ENCODE assay signal across 28 cellular contexts in genomic region chr2:140201572-140201971, GRCh38.
"Had no signal": no experiment of that assay in that cellular context is flagged by ENCODE, and none has a peak within 500 bp of the region (broad histone marks: within the 10 kb centered on the region; RNA-seq: fewer than 3 reads in every experiment).

No MANE protein-coding gene starts in this region.

- H3K27me3 Mint-ChIP-seq: stimulated activated memory B cell treated with anti-CD40 and anti-IgM and Interleukin-4, amounts not matched to agents 10 μg/mL and 1 μg/mL and 100 μg/mL, for 72 hours; stimulated activated naive B cell treated with anti-CD40 and anti-IgM and Interleukin-4, amounts not matched to agents 10 μg/mL and 1 μg/mL and 100 μg/mL, for 72 hours; stimulated activated naive CD8-positive, alpha-beta T cell treated with anti-CD3 and anti-CD28 coated beads, Interleukin-15, amount 100 ng/mL, for 72 hours; stimulated activated naive CD8-positive, alpha-beta T cell treated with anti-CD3 and anti-CD28 coated beads, Interleukin-15, Interleukin-2, amounts not matched to agents 100 ng/mL and 50 ng/mL, for 24 hours; type B pancreatic cell had no signal

- H3K27me3 ChIP-seq: stomach, suprapubic skin, testis, thyroid gland, tibial artery, tibial nerve, transverse colon, upper lobe of left lung, upper lobe of right lung, uterus, vagina had no signal

- H3K4me3 Mint-ChIP-seq: stimulated activated effector memory CD8-positive, alpha-beta T cell treated with anti-CD3 and anti-CD28 coated beads, Interleukin-12 subunit alpha, Interleukin-12 subunit beta, amount 100 ng/mL, for 72 hours; stimulated activated memory B cell treated with anti-CD40 and anti-IgM and Interleukin-4, amounts not matched to agents 10 μg/mL and 1 μg/mL and 100 μg/mL, for 72 hours; stimulated activated naive B cell treated with anti-CD40 and anti-IgM and Interleukin-4, amounts not matched to agents 10 μg/mL and 1 μg/mL and 100 μg/mL, for 72 hours; stimulated activated naive CD8-positive, alpha-beta T cell treated with anti-CD3 and anti-CD28 coated beads, Interleukin-15, amount 100 ng/mL, for 72 hours; stimulated activated naive CD8-positive, alpha-beta T cell treated with anti-CD3 and anti-CD28 coated beads, Interleukin-15, Interleukin-2, amounts not matched to agents 100 ng/mL and 50 ng/mL, for 24 hours; type B pancreatic cell had no signal

- H3K36me3 Mint-ChIP-seq: stimulated activated effector memory CD8-positive, alpha-beta T cell treated with anti-CD3 and anti-CD28 coated beads, Interleukin-12 subunit alpha, Interleukin-12 subunit beta, amount 100 ng/mL, for 72 hours; stimulated activated memory B cell treated with anti-CD40 and anti-IgM and Interleukin-4, amounts not matched to agents 10 μg/mL and 1 μg/mL and 100 μg/mL, for 72 hours; stimulated activated naive B cell treated with anti-CD40 and anti-IgM and Interleukin-4, amounts not matched to agents 10 μg/mL and 1 μg/mL and 100 μg/mL, for 72 hours; type B pancreatic cell had no signal

- H3K9me3 ChIP-seq: stomach, suprapubic skin, testis, thyroid gland, tibial artery, tibial nerve, transverse colon, upper lobe of left lung, upper lobe of right lung, uterus, vagina had no signal

- ATAC-seq: stimulated activated effector memory CD8-positive, alpha-beta T cell treated with anti-CD3 and anti-CD28 coated beads, Interleukin-12 subunit alpha, Interleukin-12 subunit beta, amount 100 ng/mL, for 72 hours; stimulated activated memory B cell treated with anti-CD40 and anti-IgM and Interleukin-4, amounts not matched to agents 10 μg/mL and 1 μg/mL and 100 μg/mL, for 72 hours; stimulated activated naive B cell treated with anti-CD40 and anti-IgM and Interleukin-4, amounts not matched to agents 10 μg/mL and 1 μg/mL and 100 μg/mL, for 72 hours; stimulated activated naive CD8-positive, alpha-beta T cell treated with anti-CD3 and anti-CD28 coated beads, Interleukin-15, amount 100 ng/mL, for 72 hours; stimulated activated naive CD8-positive, alpha-beta T cell treated with anti-CD3 and anti-CD28 coated beads, Interleukin-15, Interleukin-2, amounts not matched to agents 100 U/mL and 50 U/mL, for 24 hours; upper lobe of right lung had no signal

- H3K4me3 ChIP-seq: stomach, suprapubic skin, testis, thoracic aorta, thyroid gland, tibial artery, tibial nerve, transverse colon, upper lobe of left lung, upper lobe of right lung, uterus, vagina had no signal

- H3K9me3 Mint-ChIP-seq: type B pancreatic cell had no signal

- H3K4me1 Mint-ChIP-seq: stimulated activated effector memory CD8-positive, alpha-beta T cell treated with anti-CD3 and anti-CD28 coated beads, Interleukin-12 subunit alpha, Interleukin-12 subunit beta, amount 100 ng/mL, for 72 hours; stimulated activated memory B cell treated with anti-CD40 and anti-IgM and Interleukin-4, amounts not matched to agents 10 μg/mL and 1 μg/mL and 100 μg/mL, for 72 hours; stimulated activated naive B cell treated with anti-CD40 and anti-IgM and Interleukin-4, amounts not matched to agents 10 μg/mL and 1 μg/mL and 100 μg/mL, for 72 hours; stimulated activated naive CD8-positive, alpha-beta T cell treated with anti-CD3 and anti-CD28 coated beads, Interleukin-15, amount 100 ng/mL, for 72 hours had no signal

- H3K4me1 ChIP-seq: stomach, suprapubic skin, thyroid gland, tibial artery, tibial nerve, transverse colon, upper lobe of left lung, upper lobe of right lung, uterus, vagina had no signal

- DNase-seq: stimulated activated CD4-positive, alpha-beta T cell treated with anti-CD3 and anti-CD28 coated beads, Interleukin-2, amount 100 ng/mL, for 48 hours; stimulated activated CD4-positive, alpha-beta T cell treated with anti-CD3 and anti-CD28 coated beads, Interleukin-4, amount 100 ng/mL, for 1 hour; stimulated activated CD4-positive, alpha-beta T cell treated with anti-CD3 and anti-CD28 coated beads, Interleukin-4, amount 100 ng/mL, for 24 hours; stimulated activated CD4-positive, alpha-beta T cell treated with anti-CD3 and anti-CD28 coated beads, Interleukin-4, amount 100 ng/mL, for 4 hours; stimulated activated CD8-positive, alpha-beta memory T cell treated with anti-CD3 and anti-CD28 coated beads, Interleukin-4, amount 100 ng/mL, for 48 hours; stimulated activated naive B cell treated with anti-CD40 and anti-IgM and Interleukin-4, amounts not matched to agents 10 μg/mL and 1 μg/mL and 100 μg/mL, for 72 hours; stimulated activated naive CD4-positive, alpha-beta T cell; stimulated activated naive CD4-positive, alpha-beta T cell treated with Interleukin-2 at 50 U/mL for 16 hours; stimulated activated naive CD8-positive, alpha-beta T cell treated with anti-CD3 and anti-CD28 coated beads, Interleukin-15, amount 100 ng/mL, for 72 hours; stimulated activated naive CD8-positive, alpha-beta T cell treated with anti-CD3 and anti-CD28 coated beads, Interleukin-15, Interleukin-2, amounts not matched to agents 100 U/mL and 50 U/mL, for 24 hours; stomach; substantia nigra; testis; thyroid gland; tibial artery; transverse colon; trophoblast cell; upper lobe of left lung; upper lobe of right lung; uterus had no signal

- H3K27ac Mint-ChIP-seq: stimulated activated effector memory CD8-positive, alpha-beta T cell treated with anti-CD3 and anti-CD28 coated beads, Interleukin-12 subunit alpha, Interleukin-12 subunit beta, amount 100 ng/mL, for 72 hours; stimulated activated memory B cell treated with anti-CD40 and anti-IgM and Interleukin-4, amounts not matched to agents 10 μg/mL and 1 μg/mL and 100 μg/mL, for 72 hours; stimulated activated naive B cell treated with anti-CD40 and anti-IgM and Interleukin-4, amounts not matched to agents 10 μg/mL and 1 μg/mL and 100 μg/mL, for 72 hours; stimulated activated naive CD8-positive, alpha-beta T cell treated with anti-CD3 and anti-CD28 coated beads, Interleukin-15, amount 100 ng/mL, for 72 hours; stimulated activated naive CD8-positive, alpha-beta T cell treated with anti-CD3 and anti-CD28 coated beads, Interleukin-15, Interleukin-2, amounts not matched to agents 100 ng/mL and 50 ng/mL, for 24 hours; type B pancreatic cell had no signal

- H3K36me3 ChIP-seq: stomach, suprapubic skin, thoracic aorta, thyroid gland, tibial artery, tibial nerve, transverse colon, upper lobe of left lung, upper lobe of right lung, uterus, vagina had no signal

- H3K27ac ChIP-seq: stomach, suprapubic skin, testis, thoracic aorta, thyroid gland, tibial artery, tibial nerve, transverse colon, upper lobe of left lung, upper lobe of right lung, uterus, vagina had no signal
